Comparison of ENCODE assay signal across 17 cellular contexts in genomic region chr11:13287026-13287425, GRCh38. TPM values are rescaled to one million over a fixed set of nuclear protein-coding genes. Genes with fewer than 3 reads are reported as not detected.
DNase-seq lines count a peak whose midpoint lies in the region; ATAC-seq and TF ChIP-seq lines count a peak whose summit lies in the region.
"Had no signal": no experiment of that assay in that cellular context is flagged by ENCODE, and none has a peak within 500 bp of the region (broad histone marks: within the 10 kb centered on the region; RNA-seq: fewer than 3 reads in every experiment).

No MANE protein-coding gene starts in this region.

- no peak for TF ChIP-seq CTCF in coronary artery (IDR thresholded peaks at IDR 0.05)

- H3K27ac ChIP-seq in coronary artery: no peak overlapping the region
- H3K27ac ChIP-seq: esophagus squamous epithelium, tibial nerve had no signal

- H3K27ac Mint-ChIP-seq in activated CD4-positive, alpha-beta T cell treated with anti-CD3 and anti-CD28 coated beads, Interleukin-2, amount 10 ng/mL, durations not matched to agents 7 days and 5 days: peak overlapping the region; percentile 67
- H3K27ac Mint-ChIP-seq in activated naive CD8-positive, alpha-beta T cell treated with anti-CD3 and anti-CD28 coated beads, Interleukin-2, amount 50 U/mL, for 24 hours: peak overlapping the region; percentile 87
- H3K27ac Mint-ChIP-seq: mesothelial cell of epicardium had no signal

- CTCF ChIA-PET in activated CD4-positive, alpha-beta T cell treated with anti-CD3 and anti-CD28 coated beads, Interleukin-2, amount 10 ng/mL, durations not matched to agents 7 days and 5 days (lab: Charles Lee): interaction anchor here (0.8 to 1.7 kb wide), 8 partner anchors 9 to 473 kb away, joined by 3 to 8 read pairs (median 3); no protein-coding TSS in a partner anchor

- H3K9me3 Mint-ChIP-seq in activated CD4-positive, alpha-beta T cell treated with anti-CD3 and anti-CD28 coated beads, Interleukin-2, amount 10 ng/mL, durations not matched to agents 7 days and 5 days: no peaks in the 10 kb centered on the region
- no peaks in the 10 kb centered on the region for H3K9me3 Mint-ChIP-seq in activated naive CD8-positive, alpha-beta T cell treated with anti-CD3 and anti-CD28 coated beads, Interleukin-2, amount 50 U/mL, for 24 hours
- H3K9me3 Mint-ChIP-seq: mesothelial cell of epicardium had no signal

- H3K36me3 Mint-ChIP-seq in activated CD4-positive, alpha-beta T cell treated with anti-CD3 and anti-CD28 coated beads, Interleukin-2, amount 10 ng/mL, durations not matched to agents 7 days and 5 days (ENCODE audit: low read depth): peaks cover 3% of the 10 kb centered on the region
- H3K36me3 Mint-ChIP-seq in activated naive CD8-positive, alpha-beta T cell treated with anti-CD3 and anti-CD28 coated beads, Interleukin-2, amount 50 U/mL, for 24 hours (ENCODE audit: low read depth): peaks cover 11% of the 10 kb centered on the region
- H3K36me3 Mint-ChIP-seq: mesothelial cell of epicardium had no signal

- no peak overlapping the region for H3K4me3 ChIP-seq in Jurkat, Clone E6-1 (ENCODE audit: low read length)
- H3K4me3 ChIP-seq in coronary artery: no peak overlapping the region
- H3K4me3 ChIP-seq: esophagus squamous epithelium, heart left ventricle, tibial nerve had no signal

- H3K27me3 Mint-ChIP-seq in activated CD4-positive, alpha-beta T cell treated with anti-CD3 and anti-CD28 coated beads, Interleukin-2, amount 10 ng/mL, durations not matched to agents 7 days and 5 days: no peaks in the 10 kb centered on the region
- H3K27me3 Mint-ChIP-seq in activated naive CD8-positive, alpha-beta T cell treated with anti-CD3 and anti-CD28 coated beads, Interleukin-2, amount 50 U/mL, for 24 hours: no peaks in the 10 kb centered on the region

- DNase-seq in activated CD4-positive, alpha-beta T cell treated with anti-CD3 and anti-CD28 coated beads, Interleukin-2, amount 10 ng/mL, durations not matched to agents 7 days and 5 days: peak; percentile 30
- DNase-seq in activated CD4-positive, alpha-beta T cell treated with anti-CD3 and anti-CD28 coated beads for 4 hours: no peak
- peak; percentile 38 for DNase-seq in Jurkat, Clone E6-1 (ENCODE audit: low read depth, low spot score)
- DNase-seq in activated naive CD8-positive, alpha-beta T cell treated with anti-CD3 and anti-CD28 coated beads, Interleukin-2, amount 50 U/mL, for 24 hours: peak; percentile 46
- DNase-seq in stimulated activated CD4-positive, alpha-beta T cell treated with anti-CD3 and anti-CD28 coated beads, Interleukin-1b, Interleukin-23, amount 100 ng/mL, for 48 hours: peak; percentile 69
- DNase-seq in coronary artery (ENCODE audit: low spot score): no peak
- DNase-seq in HCEC 1CT: no peak
- DNase-seq: Calu3, esophagus squamous epithelium, heart left ventricle, KG1, NCI-H1417 treated with DMSO at 0.1 percent for 48 hours, NCI-H345, occipital lobe had no signal

- H3K4me1 Mint-ChIP-seq in activated CD4-positive, alpha-beta T cell treated with anti-CD3 and anti-CD28 coated beads, Interleukin-2, amount 10 ng/mL, durations not matched to agents 7 days and 5 days: peaks cover 63% of the 10 kb centered on the region
- H3K4me1 Mint-ChIP-seq in activated naive CD8-positive, alpha-beta T cell treated with anti-CD3 and anti-CD28 coated beads, Interleukin-2, amount 50 U/mL, for 24 hours: peaks cover 91% of the 10 kb centered on the region
- H3K4me1 Mint-ChIP-seq: mesothelial cell of epicardium had no signal

- H3K4me3 Mint-ChIP-seq in activated CD4-positive, alpha-beta T cell treated with anti-CD3 and anti-CD28 coated beads, Interleukin-2, amount 10 ng/mL, durations not matched to agents 7 days and 5 days: no peak overlapping the region
- H3K4me3 Mint-ChIP-seq in activated naive CD8-positive, alpha-beta T cell treated with anti-CD3 and anti-CD28 coated beads, Interleukin-2, amount 50 U/mL, for 24 hours: peak overlapping the region; percentile 29
- H3K4me3 Mint-ChIP-seq: mesothelial cell of epicardium had no signal

- POLR2A ChIA-PET in activated CD4-positive, alpha-beta T cell treated with anti-CD3 and anti-CD28 coated beads, Interleukin-2, amount 10 ng/mL, durations not matched to agents 7 days and 5 days (lab: Charles Lee): no interaction called here

- ATAC-seq in activated naive CD8-positive, alpha-beta T cell treated with anti-CD3 and anti-CD28 coated beads, Interleukin-2, amount 50 U/mL, for 24 hours: peak; percentile 88
- ATAC-seq in HG02763 (IDR thresholded peaks at IDR 0.05; ENCODE audit: unreplicated experiment): no peak

RNA-seq across cellular contexts. Expression of gene BMAL1, which starts 9.4 kb away (rescaled TPM):
- 10 to 100 TPM; 32.0 to 36.9 TPM for total RNA-seq in activated CD4-positive, alpha-beta T cell treated with anti-CD3 and anti-CD28 coated beads, Interleukin-2, amount 10 ng/mL, durations not matched to agents 7 days and 5 days
- 35.0 TPM for polyA plus RNA-seq in Jurkat, Clone E6-1 (2012; ENCODE audit: insufficient read depth, insufficient read length)

Comparison
In these comparisons a context has a peak if more than half of its experiments do, and no peak if none do; other contexts are left out.
1. DNase-seq: peak in activated CD4-positive, alpha-beta T cell treated with anti-CD3 and anti-CD28 coated beads, Interleukin-2, amount 10 ng/mL, durations not matched to agents 7 days and 5 days (single experiment), Jurkat, Clone E6-1 (single experiment), activated naive CD8-positive, alpha-beta T cell treated with anti-CD3 and anti-CD28 coated beads, Interleukin-2, amount 50 U/mL, for 24 hours (single experiment) and stimulated activated CD4-positive, alpha-beta T cell treated with anti-CD3 and anti-CD28 coated beads, Interleukin-1b, Interleukin-23, amount 100 ng/mL, for 48 hours (single experiment); none in activated CD4-positive, alpha-beta T cell treated with anti-CD3 and anti-CD28 coated beads for 4 hours (0 of 2), coronary artery (single experiment) and HCEC 1CT (single experiment).